Comparison of ENCODE assay signal across 8 cellular contexts in genomic region chr2:29920130-29920577, GRCh38. TPM values are rescaled to one million over a fixed set of nuclear protein-coding genes. Genes with fewer than 3 reads are reported as not detected.
A peak's percentile ranks its signal among the peaks of the same experiment; 100 is the strongest.
DNase-seq lines count a peak whose midpoint lies in the region; ATAC-seq and TF ChIP-seq lines count a peak whose summit lies in the region.

No MANE protein-coding gene starts in this region.

- H3K27me3 ChIP-seq in kidney epithelial cell (ENCODE audit: control insufficient read depth, insufficient read depth, low read length) (peaks cover 41% of the 10 kb centered on the region), brain microvascular endothelial cell (replicated peaks) (peaks cover 33% of the 10 kb centered on the region)

- TF ChIP-seq CTCF in GM10248 (IDR thresholded peaks at IDR 0.05; ENCODE audit: control extremely low read depth, extremely low read depth, low read depth, missing control alignments) (no peak), brain (conservative IDR thresholded peaks at IDR 0.05) (no peak), kidney epithelial cell (IDR thresholded peaks at IDR 0.05; ENCODE audit: insufficient read depth, low read length, poor library complexity, severe bottlenecking) (no peak), brain microvascular endothelial cell (IDR thresholded peaks at IDR 0.05; ENCODE audit: low read depth, low read length, missing control alignments) (no peak)

- POLR2A ChIA-PET in GM10248 (lab: Yijun Ruan, JAX) = no interaction called here

- H3K27ac Mint-ChIP-seq in brain = no peak overlapping the region

- H3K4me3 ChIP-seq in kidney epithelial cell (ENCODE audit: low read depth, low read length) (no peak overlapping the region), brain microvascular endothelial cell (ENCODE audit: low read depth, low read length) (no peak overlapping the region)

- H3K4me3 Mint-ChIP-seq in brain = peak overlapping the region; percentile 73 to 87 (median 84)

- H3K9me3 Mint-ChIP-seq in brain = peaks cover 0 to 14% (median 0%) of the 10 kb centered on the region in 5 experiments

- in situ Hi-C loops in brain microvascular endothelial cell (cut with HindIII; ENCODE audit: low pct_ligation_motif_present, low sequenced_read_pairs) = no loop called here

- no peak overlapping the region for H3K27ac ChIP-seq in brain microvascular endothelial cell

- peaks cover 36% of the 10 kb centered on the region for H3K4me1 Mint-ChIP-seq in brain

- CTCF ChIA-PET in GM10248 (lab: Yijun Ruan, JAX) = interaction anchor here (1.0 to 8.0 kb wide), 4 partner anchors 8 to 156 kb away, joined by 3 to 71 read pairs (median 25); no protein-coding TSS in a partner anchor

- ATAC-seq in GM19455 (IDR thresholded peaks at IDR 0.05; ENCODE audit: unreplicated experiment) (no peak), GM21390 (IDR thresholded peaks at IDR 0.05; ENCODE audit: unreplicated experiment) (no peak)

- peaks cover 56% of the 10 kb centered on the region for H3K27me3 Mint-ChIP-seq in brain

- peak; percentile 54 for DNase-seq in GM10248 (ENCODE audit: extremely low spot score)
- peak; percentile 44 for DNase-seq in SK-N-DZ (ENCODE audit: low spot score)
- peak; percentile 4 for DNase-seq in kidney epithelial cell (ENCODE audit: low read depth)
- DNase-seq in stimulated activated CD4-positive, alpha-beta T cell treated with anti-CD3 and anti-CD28 coated beads, Interleukin-4, amount 100 ng/mL, for 1 hour = peak; percentile 54
- DNase-seq in brain microvascular endothelial cell = no peak

- H3K36me3 Mint-ChIP-seq in brain = no peaks in the 10 kb centered on the region

- no peaks in the 10 kb centered on the region for H3K36me3 ChIP-seq in kidney epithelial cell (ENCODE audit: control insufficient read depth, insufficient read depth, low read length)
- no peaks in the 10 kb centered on the region for H3K36me3 ChIP-seq in brain microvascular endothelial cell (replicated peaks)

RNA-seq across cellular contexts. Expression of gene ALK, which starts 1.2 kb away (rescaled TPM):
- 16.1 and 18.6 TPM in 2 replicates for polyA plus RNA-seq in SK-N-DZ (2014; cell fraction: cytosol; rRNA removed)
- 18.0 and 27.3 TPM in 2 replicates for polyA plus RNA-seq in SK-N-DZ (2014; cell fraction: nucleus; rRNA removed)
- polyA plus RNA-seq in brain (ENCODE audit: insufficient read depth, low read depth, low replicate concordance) = 0.41 TPM
- not detected in 2 replicates for total RNA-seq in kidney epithelial cell
